ENCODE assay signal across 20 cellular contexts in the genomic region with DNA sequence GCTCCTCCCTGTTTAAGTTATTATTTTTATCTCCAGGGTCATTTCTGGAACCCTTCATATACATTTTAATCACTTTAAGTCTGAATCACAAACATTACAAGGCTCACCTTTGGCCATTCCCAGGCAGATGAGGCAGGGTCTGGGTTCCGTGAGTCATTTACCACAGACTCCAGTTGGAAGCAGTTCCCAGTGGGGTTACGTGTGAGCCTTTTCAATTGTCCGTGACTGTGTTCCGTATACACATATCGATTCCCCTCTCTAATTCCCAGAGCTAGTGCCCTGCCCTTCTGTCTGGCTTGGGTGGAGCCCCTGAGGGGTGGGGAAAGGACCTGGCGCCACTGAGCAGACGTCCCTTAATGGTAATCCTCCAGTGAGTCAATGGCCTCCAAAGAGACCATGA.
"Had no signal": no experiment of that assay in that cellular context is flagged by ENCODE, and none has a peak within 500 bp of the region (broad histone marks: within the 10 kb centered on the region; RNA-seq: fewer than 3 reads in every experiment).

No MANE protein-coding gene starts in this region.

- H3K36me3 ChIP-seq: brain microvascular endothelial cell, cardiac muscle cell, SJSA1 had no signal

- ATAC-seq: activated CD8-positive, alpha-beta T cell treated with anti-CD3 and anti-CD28 coated beads, Interleukin-2, amount 10 ng/mL, durations not matched to agents 7 days and 5 days; SK-N-SH treated with all-trans-retinoic acid at 6 μM for 48 hours; WTC11 had no signal

- H3K36me3 Mint-ChIP-seq: WTC11 had no signal

- H3K27me3 Mint-ChIP-seq: activated naive CD4-positive, alpha-beta T cell treated with anti-CD3 and anti-CD28 coated beads, Interleukin-2, amount 50 U/mL, for 24 hours had no signal

- DNase-seq: activated CD4-positive, alpha-beta T cell treated with anti-CD3 and anti-CD28 coated beads for 48 hours; activated CD4-positive, alpha-beta T cell treated with anti-CD3 and anti-CD28 coated beads, Interleukin-2, amount 50 U/mL, for 4 hours; activated CD4-positive, CD25-positive, alpha-beta regulatory T cell treated with anti-CD3 and anti-CD28 coated beads, Interleukin-2, amount 50 U/mL, for 72 hours; activated CD8-positive, alpha-beta memory T cell treated with anti-CD3 and anti-CD28 coated beads, Interleukin-2, amount 50 U/mL, for 48 hours; activated CD8-positive, alpha-beta T cell treated with anti-CD3 and anti-CD28 coated beads, Interleukin-2, amount 10 ng/mL, durations not matched to agents 7 days and 5 days; activated naive CD4-positive, alpha-beta T cell; activated T-cell treated with anti-CD3 and anti-CD28 coated beads, Interleukin-2, amount 50 U/mL, for 1 hour; aorta; brain microvascular endothelial cell; NCI-H1048; NCI-H2029 treated with DMSO at 0.1 percent for 48 hours; NCI-H510A treated with DMSO at 0.1 percent for 48 hours; SHP77; SW 1271 had no signal

- H3K9me3 Mint-ChIP-seq: activated naive CD4-positive, alpha-beta T cell treated with anti-CD3 and anti-CD28 coated beads, Interleukin-2, amount 50 U/mL, for 24 hours; T-helper 2 cell treated with Interferon-gamma antibody and Interleukin-4, amounts not matched to agents 5 μg/mL and 100 μg/mL, for 36 hours had no signal

- H3K27ac Mint-ChIP-seq: activated CD8-positive, alpha-beta T cell treated with anti-CD3 and anti-CD28 coated beads, Interleukin-2, amount 10 ng/mL, durations not matched to agents 7 days and 5 days; activated naive CD4-positive, alpha-beta T cell treated with anti-CD3 and anti-CD28 coated beads, Interleukin-2, amount 50 U/mL, for 24 hours; T-helper 2 cell treated with Interferon-gamma antibody and Interleukin-4, amounts not matched to agents 5 μg/mL and 100 μg/mL, for 36 hours; WTC11 had no signal

- H3K4me3 Mint-ChIP-seq: activated CD8-positive, alpha-beta T cell treated with anti-CD3 and anti-CD28 coated beads, Interleukin-2, amount 10 ng/mL, durations not matched to agents 7 days and 5 days; activated naive CD4-positive, alpha-beta T cell treated with anti-CD3 and anti-CD28 coated beads, Interleukin-2, amount 50 U/mL, for 24 hours; T-helper 2 cell treated with Interferon-gamma antibody and Interleukin-4, amounts not matched to agents 5 μg/mL and 100 μg/mL, for 36 hours; WTC11 had no signal

- H3K4me3 ChIP-seq: cardiac muscle cell, SJSA1 had no signal

- H3K4me1 Mint-ChIP-seq: activated naive CD4-positive, alpha-beta T cell treated with anti-CD3 and anti-CD28 coated beads, Interleukin-2, amount 50 U/mL, for 24 hours had no signal

- H3K27me3 ChIP-seq: brain microvascular endothelial cell, cardiac muscle cell had no signal
